ENCODE assay signal across 17 cellular contexts in genomic region chr12:78878866-78879265, GRCh38. TPM values are rescaled to one million over a fixed set of nuclear protein-coding genes. Genes with fewer than 3 reads are reported as not detected.
DNase-seq lines count a peak whose midpoint lies in the region; ATAC-seq, FAIRE-seq and TF ChIP-seq lines count a peak whose summit lies in the region.
"Had no signal": no experiment of that assay in that cellular context is flagged by ENCODE, and none has a peak within 500 bp of the region (broad histone marks: within the 10 kb centered on the region; RNA-seq: fewer than 3 reads in every experiment).

No MANE protein-coding gene starts in this region.

- no peak overlapping the region for H3K4me3 ChIP-seq in A549
- H3K4me3 ChIP-seq in GM23338 = no peak overlapping the region
- no peak overlapping the region for H3K4me3 ChIP-seq in SJSA1
- H3K4me3 ChIP-seq: BLaER1 treated with 17β-estradiol and CSF1 and Interleukin-3, amounts not matched to agents 10 nM and 100 nM had no signal

- TF ChIP-seq EP300 in A549 (IDR thresholded peaks at IDR 0.05) = no peak

- H2AFZ ChIP-seq in GM23338 = no peak overlapping the region

- H3K27me3 Mint-ChIP-seq in GM23338 (ENCODE audit: insufficient read depth, low read depth, poor library complexity) (no peaks in the 10 kb centered on the region), glutamatergic neuron (ENCODE audit: unreplicated experiment) (no peaks in the 10 kb centered on the region), HFFc6 (ENCODE audit: insufficient read depth) (no peaks in the 10 kb centered on the region; the same call in 1 of the 2 replicates)
- H3K27me3 Mint-ChIP-seq: CD4-positive, CD25-positive, alpha-beta regulatory T cell had no signal

- ATAC-seq in A549 (no peak), GM23338 (no peak), HG02870 (IDR thresholded peaks at IDR 0.05; ENCODE audit: unreplicated experiment) (no peak)
- ATAC-seq: HepG2 had no signal

- no peaks in the 10 kb centered on the region for H3K9me3 Mint-ChIP-seq in GM23338
- H3K9me3 Mint-ChIP-seq in glutamatergic neuron (ENCODE audit: unreplicated experiment) = no peaks in the 10 kb centered on the region
- H3K9me3 Mint-ChIP-seq in HFFc6 = no peaks in the 10 kb centered on the region

- no peaks in the 10 kb centered on the region for H3K27me3 ChIP-seq in GM23338 (ENCODE audit: insufficient read depth)
- no peaks in the 10 kb centered on the region for H3K27me3 ChIP-seq in SJSA1 (replicated peaks)
- H3K27me3 ChIP-seq: BLaER1 treated with 17β-estradiol and CSF1 and Interleukin-3, amounts not matched to agents 10 nM and 100 nM had no signal

- H3K9me2 ChIP-seq in GM23338 (ENCODE audit: insufficient read depth) = no peaks in the 10 kb centered on the region

- no peak for FAIRE-seq in A549 (lab: Jason Lieb, UNC)
- FAIRE-seq: G401.6, GM12891, HepG2 had no signal

- no peaks in the 10 kb centered on the region for H3K36me3 ChIP-seq in GM23338 (ENCODE audit: insufficient read depth)
- H3K36me3 ChIP-seq in SJSA1 = peaks cover 16% of the 10 kb centered on the region

- TF ChIP-seq RAD21 in A549 (conservative IDR thresholded peaks at IDR 0.05 in 1 of 2, IDR thresholded peaks at IDR 0.05 in 1 of 2) = no peak

- peak overlapping the region; percentile 93 for H3K27ac Mint-ChIP-seq in GM23338
- H3K27ac Mint-ChIP-seq in glutamatergic neuron (ENCODE audit: unreplicated experiment) = peak overlapping the region; percentile 23
- no peak overlapping the region for H3K27ac Mint-ChIP-seq in HFFc6
- H3K27ac Mint-ChIP-seq: CD4-positive, CD25-positive, alpha-beta regulatory T cell had no signal

- CTCF ChIA-PET in A549 (lab: Yijun Ruan, JAX) = interaction anchor here (0.6 to 1.3 kb wide), 3 partner anchors 9 to 192 kb away, joined by 3 read pairs; no protein-coding TSS in a partner anchor

- POLR2A ChIA-PET in A549 (lab: Yijun Ruan, JAX) = no interaction called here

- H3K9me3 ChIP-seq in A549 (no peaks in the 10 kb centered on the region), SJSA1 (replicated peaks) (no peaks in the 10 kb centered on the region)

- H3K4me3 Mint-ChIP-seq in GM23338 (no peak overlapping the region), glutamatergic neuron (ENCODE audit: unreplicated experiment) (no peak overlapping the region), HFFc6 (no peak overlapping the region)
- H3K4me3 Mint-ChIP-seq: CD4-positive, CD25-positive, alpha-beta regulatory T cell had no signal

- H3K36me3 Mint-ChIP-seq in GM23338 (ENCODE audit: low read depth) (peaks cover 5% of the 10 kb centered on the region; the same call in 2 of the 3 replicates), glutamatergic neuron (ENCODE audit: unreplicated experiment) (no peaks in the 10 kb centered on the region), HFFc6 (ENCODE audit: low read depth) (peaks cover 8% of the 10 kb centered on the region; the same call in 1 of the 2 replicates)
- H3K36me3 Mint-ChIP-seq: CD4-positive, CD25-positive, alpha-beta regulatory T cell had no signal

- H3K27ac ChIP-seq in A549 = peak overlapping the region; percentile 20 to 34
- peak overlapping the region; percentile 76; the same call in 1 of the 2 replicates for H3K27ac ChIP-seq in GM23338 (ENCODE audit: low read depth)
- peak overlapping the region; percentile 87 for H3K27ac ChIP-seq in SJSA1
- H3K27ac ChIP-seq: 22Rv1; BLaER1 treated with 17β-estradiol and CSF1 and Interleukin-3, amounts not matched to agents 10 nM and 100 nM had no signal

- H3K4me1 Mint-ChIP-seq in GM23338 (peaks cover 50% of the 10 kb centered on the region), glutamatergic neuron (ENCODE audit: low read depth, unreplicated experiment) (peaks cover 8% of the 10 kb centered on the region), HFFc6 (ENCODE audit: low read depth) (peaks cover 26% of the 10 kb centered on the region)
- H3K4me1 Mint-ChIP-seq: CD4-positive, CD25-positive, alpha-beta regulatory T cell had no signal

- H3F3A ChIP-seq in GM23338 (replicated peaks; ENCODE audit: low read depth) = no peaks in the 10 kb centered on the region

- DNase-seq in A549 (ENCODE audit: low read depth in 1 of 2, low spot score in 1 of 2) (no peak), GM23338 (ENCODE audit: low spot score) (no peak), SJSA1 (ENCODE audit: low read depth in 1 of 2, low spot score in 2 of 2) (no peak), glutamatergic neuron (no peak), NCI-H146 (lab: John Stamatoyannopoulos, UW) (no peak), dedifferentiated amniotic fluid mesenchymal stem cell (ENCODE audit: extremely low spot score) (no peak), HFFc6 (no peak)
- DNase-seq: ACHN; CD4-positive, CD25-positive, alpha-beta regulatory T cell; DMS 273 treated with DMSO at 0.1 percent for 48 hours; EL had no signal

- 68% methylated on average over 1 of the region's 1 CpG for WGBS in A549 (ENCODE audit: missing lambda C conversion rate)

- TF ChIP-seq CTCF in A549 (IDR thresholded peaks at IDR 0.05) = no peak
- TF ChIP-seq CTCF in GM23338 (conservative IDR thresholded peaks at IDR 0.05; ENCODE audit: low read depth in 2 of 2) = no peak
- TF ChIP-seq CTCF in glutamatergic neuron (IDR thresholded peaks at IDR 0.05; ENCODE audit: partially characterized antibody, unreplicated experiment) = no peak
- TF ChIP-seq CTCF in HFFc6 (IDR thresholded peaks at IDR 0.05) = no peak

- H3K79me2 ChIP-seq in GM23338 (replicated peaks; ENCODE audit: insufficient read depth) = peaks cover 59% of the 10 kb centered on the region

- H3K4me1 ChIP-seq in A549 (peaks cover 46% of the 10 kb centered on the region), GM23338 (ENCODE audit: insufficient read depth) (peaks cover 48% of the 10 kb centered on the region), SJSA1 (replicated peaks) (peaks cover 48% of the 10 kb centered on the region)

- no peak for TF ChIP-seq POLR2A in A549 (IDR thresholded peaks at IDR 0.05; ENCODE audit: low read length)

- no peaks in the 10 kb centered on the region; the same call in none of the 2 replicates for H4K20me1 ChIP-seq in GM23338 (replicated peaks; ENCODE audit: insufficient read depth)
- H4K20me1 ChIP-seq: BLaER1 treated with 17β-estradiol and CSF1 and Interleukin-3, amounts not matched to agents 10 nM and 100 nM had no signal

- H3K4me2 ChIP-seq in A549 (peak overlapping the region; percentile 50), GM23338 (peak overlapping the region; percentile 55)

TF ChIP-seq in GM23338, 12 proteins besides CTCF, POLR2A, EP300 and RAD21 (continues in another document):
- TF ChIP-seq STAT1 (IDR thresholded peaks at IDR 0.05; ENCODE audit: unreplicated experiment) (no peak), POLR2AphosphoS5 (IDR thresholded peaks at IDR 0.05; ENCODE audit: low read depth) (no peak), ZNF331 (CRISPR knock-in tag; IDR thresholded peaks at IDR 0.05; ENCODE audit: low read depth) (no peak), EZH2phosphoT487 (IDR thresholded peaks at IDR 0.05; ENCODE audit: unreplicated experiment) (no peak)

RNA-seq across cellular contexts. Expression of gene SYT1, which starts 14.3 kb away (rescaled TPM):
- polyA plus RNA-seq in A549 (2011; rRNA removed) (39.6 and 41.6 TPM in 2 replicates), A549 (2017; fragmentation: RNase III; extraction: RNeasy Plus Mini Kit Qiagen cat#74134 plus additional on column Dnase treatment) (9.5 to 14.3 TPM (median 11.7 TPM) in 3 replicates), GM23338 (2016; fragmentation: Nextera tagmentation; extraction: Ambion mirVana) (47.6 and 51.7 TPM in 2 replicates)
- 4.8 and 5.3 TPM in 2 replicates for polyA plus RNA-seq in A549 (2012; cell fraction: cytosol; rRNA removed)
- polyA plus RNA-seq in A549 (2012; cell fraction: nucleus; rRNA removed) = 3.2 and 3.8 TPM in 2 replicates
- 22.5 and 22.9 TPM in 2 replicates for polyA minus RNA-seq in A549 (2011; rRNA and poly(A)+ RNA removed)
- 37.9 and 48.7 TPM in 2 replicates for total RNA-seq in GM23338 (2014; rRNA removed; shearing (Covaris generic))
- 23.9 and 31.9 TPM in 2 replicates for total RNA-seq in SJSA1 (2014; rRNA removed; shearing (Covaris generic))
- total RNA-seq in glutamatergic neuron (ENCODE audit: unreplicated experiment) = 155 TPM
- 10 to 100 TPM in 2 of 6 experiments, 1 to 10 TPM in 4; 3.5 to 10.5 (median 9.1) TPM for total RNA-seq in HFFc6 (2021; fragmentation: NEBNext Ultra II Directional; extraction: Animal tissue kit (Norgen Biotek cat#: 25700))
- total RNA-seq: CD4-positive, CD25-positive, alpha-beta regulatory T cell; HepG2 had no signal
- polyA plus RNA-seq: CD4-positive, CD25-positive, alpha-beta regulatory T cell; HepG2 had no signal

Comparison
In these comparisons a context has a peak if more than half of its experiments do, and no peak if none do; other contexts are left out.
1. H3K27ac ChIP-seq: peak in every context shown above with its lines; median percentile 87 in SJSA1; 76 in GM23338; 27 in A549.